ENCODE assay signal across 1 cellular context in the genomic region with DNA sequence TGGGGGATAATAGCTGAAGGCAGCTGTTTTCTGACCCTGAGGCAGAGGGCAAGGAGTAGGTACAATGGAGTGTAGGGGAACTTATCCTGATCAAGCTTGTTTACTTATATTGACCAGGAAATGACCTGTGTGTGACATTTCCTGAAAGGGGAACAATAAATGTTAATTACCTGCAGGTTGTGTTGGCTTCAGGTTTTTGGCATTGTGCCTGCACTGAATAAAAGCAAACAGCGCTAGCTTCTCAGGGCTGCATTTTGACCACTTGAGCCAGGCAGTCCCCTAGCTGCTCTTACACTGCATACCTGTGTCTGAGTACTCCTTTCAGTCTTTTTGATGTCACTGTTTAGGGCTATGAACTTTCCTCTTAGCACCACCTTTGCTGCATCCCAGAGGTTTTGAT.
TF ChIP-seq lines count a peak whose summit lies in the region.

No MANE protein-coding gene starts in this region.

TF ChIP-seq in HepG2, 621 proteins besides CTCF, POLR2A, EP300 and RAD21 (continues in another document):
- TF ChIP-seq ZBTB1 (CRISPR knock-in tag; IDR thresholded peaks at IDR 0.05; ENCODE audit: borderline replicate concordance) (no peak), ZSCAN20 (CRISPR knock-in tag; IDR thresholded peaks at IDR 0.05; ENCODE audit: borderline replicate concordance) (no peak), ZNF777 (CRISPR knock-in tag; IDR thresholded peaks at IDR 0.05) (no peak), SP5 (CRISPR knock-in tag; IDR thresholded peaks at IDR 0.05; ENCODE audit: borderline replicate concordance, low read depth) (no peak), ATF3 (CRISPR knock-in tag; IDR thresholded peaks at IDR 0.05) (no peak), ZNF678 (CRISPR knock-in tag; IDR thresholded peaks at IDR 0.05) (no peak), HOXA3 (CRISPR knock-in tag; IDR thresholded peaks at IDR 0.05) (no peak), SOX5 (CRISPR knock-in tag; IDR thresholded peaks at IDR 0.05; ENCODE audit: borderline replicate concordance) (peak; percentile 69; the same call in 1 of the 2 replicates), E2F1 (CRISPR knock-in tag; IDR thresholded peaks at IDR 0.05) (no peak), ZFP62 (CRISPR knock-in tag; IDR thresholded peaks at IDR 0.05) (no peak), CHD2 (IDR thresholded peaks at IDR 0.05; ENCODE audit: low read depth, low read length) (no peak), GLMP (CRISPR knock-in tag; IDR thresholded peaks at IDR 0.05; ENCODE audit: borderline replicate concordance) (no peak), RARA (CRISPR knock-in tag; IDR thresholded peaks at IDR 0.05) (peak; percentile 73), ZNF530 (CRISPR knock-in tag; IDR thresholded peaks at IDR 0.05; ENCODE audit: low read depth) (no peak), ZNF883 (CRISPR knock-in tag; IDR thresholded peaks at IDR 0.05; ENCODE audit: not compliant biosample characterization) (no peak), HDAC1 (CRISPR knock-in tag; IDR thresholded peaks at IDR 0.05) (no peak), ZNF576 (CRISPR knock-in tag; IDR thresholded peaks at IDR 0.05) (no peak), HOXD1 (CRISPR knock-in tag; IDR thresholded peaks at IDR 0.05) (no peak), CEBPG (CRISPR knock-in tag; IDR thresholded peaks at IDR 0.05) (no peak), RBM39 (IDR thresholded peaks at IDR 0.05; ENCODE audit: low read depth, low read length, poor library complexity, severe bottlenecking) (no peak), TCF12 (IDR thresholded peaks at IDR 0.05) (no peak), TCF12 (CRISPR knock-in tag; IDR thresholded peaks at IDR 0.05) (no peak), HOMEZ (CRISPR knock-in tag; IDR thresholded peaks at IDR 0.05; ENCODE audit: low read depth) (no peak), ZUFSP (CRISPR knock-in tag; IDR thresholded peaks at IDR 0.05; ENCODE audit: borderline replicate concordance) (no peak), MLX (CRISPR knock-in tag; IDR thresholded peaks at IDR 0.05) (no peak), ZNF101 (CRISPR knock-in tag; IDR thresholded peaks at IDR 0.05; ENCODE audit: borderline replicate concordance, low read depth) (no peak), SRSF9 (IDR thresholded peaks at IDR 0.05; ENCODE audit: borderline replicate concordance, insufficient read depth, low read depth, low read length, poor library complexity, severe bottlenecking) (no peak), ZNF614 (CRISPR knock-in tag; IDR thresholded peaks at IDR 0.05; ENCODE audit: borderline replicate concordance) (0 out of 2 replicates have a peak, but pooled peaks have one; percentile 21), ZNF33B (CRISPR knock-in tag; IDR thresholded peaks at IDR 0.05) (no peak), FOXA3 (CRISPR knock-in tag; IDR thresholded peaks at IDR 0.05) (peak; percentile 29; the same call in 1 of the 2 replicates), KLF9 (CRISPR knock-in tag; IDR thresholded peaks at IDR 0.05; ENCODE audit: low read depth) (no peak), GATA4 (IDR thresholded peaks at IDR 0.05; ENCODE audit: borderline replicate concordance, low read depth) (no peak), NFE2L2 (IDR thresholded peaks at IDR 0.05; ENCODE audit: low read length) (no peak), ZFY (CRISPR knock-in tag; IDR thresholded peaks at IDR 0.05) (no peak), GABPA (IDR thresholded peaks at IDR 0.05; ENCODE audit: low read depth, low read length) (no peak), GABPA (CRISPR knock-in tag; IDR thresholded peaks at IDR 0.05; ENCODE audit: low read depth) (0 out of 2 replicates have a peak, but pooled peaks have one; percentile 10), GABPB1 (CRISPR knock-in tag; IDR thresholded peaks at IDR 0.05) (no peak), KDM1A (CRISPR knock-in tag; IDR thresholded peaks at IDR 0.05) (no peak), ZBED4 (CRISPR knock-in tag; IDR thresholded peaks at IDR 0.05; ENCODE audit: borderline replicate concordance) (no peak), ZNF430 (CRISPR knock-in tag; IDR thresholded peaks at IDR 0.05) (no peak), ZNF879 (CRISPR knock-in tag; IDR thresholded peaks at IDR 0.05) (no peak), MAFF (IDR thresholded peaks at IDR 0.05; ENCODE audit: low read depth, low read length) (no peak), FLYWCH1 (CRISPR knock-in tag; IDR thresholded peaks at IDR 0.05) (no peak), HNF4G (IDR thresholded peaks at IDR 0.05; ENCODE audit: borderline replicate concordance, low read depth, low read length) (no peak), HNF4G (CRISPR knock-in tag; IDR thresholded peaks at IDR 0.05; ENCODE audit: borderline replicate concordance, low read depth) (no peak), MAF1 (CRISPR knock-in tag; IDR thresholded peaks at IDR 0.05; ENCODE audit: borderline replicate concordance) (no peak), TOPORS (CRISPR knock-in tag; IDR thresholded peaks at IDR 0.05) (no peak), ETV5 (CRISPR knock-in tag; IDR thresholded peaks at IDR 0.05; ENCODE audit: borderline replicate concordance) (no peak), ZBTB7A (CRISPR knock-in tag; IDR thresholded peaks at IDR 0.05) (no peak), PAX8 (CRISPR knock-in tag; IDR thresholded peaks at IDR 0.05; ENCODE audit: borderline replicate concordance) (no peak), CBX5 (CRISPR knock-in tag; IDR thresholded peaks at IDR 0.05; ENCODE audit: borderline replicate concordance) (peak; percentile 66; the same call in 1 of the 2 replicates), ZFP90 (CRISPR knock-in tag; IDR thresholded peaks at IDR 0.05; ENCODE audit: borderline replicate concordance) (peak; percentile 100), MATR3 (CRISPR knock-in tag; IDR thresholded peaks at IDR 0.05) (no peak), ZBTB49 (CRISPR knock-in tag; IDR thresholded peaks at IDR 0.05; ENCODE audit: borderline replicate concordance) (no peak)
- TF ChIP-seq, protein P1, sequence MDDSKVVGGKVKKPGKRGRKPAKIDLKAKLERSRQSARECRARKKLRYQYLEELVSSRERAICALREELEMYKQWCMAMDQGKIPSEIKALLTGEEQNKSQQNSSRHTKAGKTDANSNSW (CRISPR knock-in tag; IDR thresholded peaks at IDR 0.05; ENCODE audit: borderline replicate concordance) = no peak
- TF ChIP-seq, protein P2, sequence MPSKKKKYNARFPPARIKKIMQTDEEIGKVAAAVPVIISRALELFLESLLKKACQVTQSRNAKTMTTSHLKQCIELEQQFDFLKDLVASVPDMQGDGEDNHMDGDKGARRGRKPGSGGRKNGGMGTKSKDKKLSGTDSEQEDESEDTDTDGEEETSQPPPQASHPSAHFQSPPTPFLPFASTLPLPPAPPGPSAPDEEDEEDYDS (CRISPR knock-in tag; IDR thresholded peaks at IDR 0.05) = no peak
